Comparison of ENCODE assay signal across 13 cellular contexts in the genomic region with DNA sequence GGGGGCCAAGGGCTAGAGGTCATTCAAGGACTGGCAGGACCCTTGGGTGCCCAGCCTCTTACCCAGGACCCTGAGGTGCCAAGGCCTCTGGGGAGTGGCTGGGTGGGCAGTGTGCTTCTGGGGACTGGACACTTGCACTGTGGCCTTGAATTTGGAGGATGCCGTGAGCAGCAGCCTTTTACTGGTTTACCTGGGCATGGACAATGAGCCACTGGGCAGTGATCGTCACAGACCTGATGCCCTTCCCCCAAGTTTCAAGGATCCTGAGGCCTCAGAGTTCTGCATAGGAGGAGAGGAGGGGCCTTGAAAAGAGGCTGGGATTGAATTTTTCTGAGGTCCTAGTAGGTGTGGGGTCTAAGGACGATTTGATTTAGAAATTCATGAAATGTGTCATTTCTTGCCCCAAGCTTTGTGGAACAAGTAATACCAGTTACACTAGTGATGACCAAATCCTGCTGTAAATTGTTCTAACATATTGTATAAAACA.
DNase-seq lines count a peak whose midpoint lies in the region; ATAC-seq and TF ChIP-seq lines count a peak whose summit lies in the region.
"Had no signal": no experiment of that assay in that cellular context is flagged by ENCODE, and none has a peak within 500 bp of the region (broad histone marks: within the 10 kb centered on the region; RNA-seq: fewer than 3 reads in every experiment).

No MANE protein-coding gene starts in this region.

- H3K9me3 ChIP-seq in right atrium auricular region (no peaks in the 10 kb centered on the region), muscle layer of duodenum (ENCODE audit: control insufficient read depth in 1 of 2, low read length in 2 of 2) (no peaks in the 10 kb centered on the region)
- no peaks in the 10 kb centered on the region for H3K9me3 ChIP-seq in CD4-positive, alpha-beta memory T cell (ENCODE audit: control insufficient read depth in 1 of 2, low read length in 2 of 2)
- H3K9me3 ChIP-seq: tibial nerve had no signal

- POLR2A ChIA-PET in CD4-positive, alpha-beta memory T cell (lab: Charles Lee; ENCODE audit: partially characterized antibody) = no interaction called here

- CTCF ChIA-PET in CD4-positive, alpha-beta memory T cell (lab: Charles Lee; ENCODE audit: partially characterized antibody) = no interaction called here

- H3K27me3 ChIP-seq in right atrium auricular region = no peaks in the 10 kb centered on the region
- H3K27me3 ChIP-seq in muscle layer of duodenum (ENCODE audit: low read depth, low read length) = no peaks in the 10 kb centered on the region
- H3K27me3 ChIP-seq in CD4-positive, alpha-beta memory T cell (ENCODE audit: insufficient read depth, low read length) = no peaks in the 10 kb centered on the region
- H3K27me3 ChIP-seq: tibial nerve had no signal

- H3K4me1 Mint-ChIP-seq in CD4-positive, alpha-beta memory T cell = no peaks in the 10 kb centered on the region
- H3K4me1 Mint-ChIP-seq: T-helper 17 cell had no signal

- peaks cover 11 to 17% of the 10 kb centered on the region in 2 donors for H3K27me3 Mint-ChIP-seq in CD4-positive, alpha-beta memory T cell

- H3K36me3 ChIP-seq in right atrium auricular region = no peaks in the 10 kb centered on the region
- peaks cover 0 to 7% of the 10 kb centered on the region in 2 donors for H3K36me3 ChIP-seq in muscle layer of duodenum (ENCODE audit: control insufficient read depth in 1 of 2, insufficient read depth in 2 of 2, low read length in 2 of 2)
- no peaks in the 10 kb centered on the region for H3K36me3 ChIP-seq in CD4-positive, alpha-beta memory T cell (ENCODE audit: insufficient read depth, low read length)
- H3K36me3 ChIP-seq: tibial nerve had no signal

- no peak for ATAC-seq in HG02798 (IDR thresholded peaks at IDR 0.05; ENCODE audit: poor library complexity, unreplicated experiment)
- no peak for ATAC-seq in HG02973 (IDR thresholded peaks at IDR 0.05; ENCODE audit: unreplicated experiment)
- ATAC-seq: T-helper 17 cell had no signal

- DNase-seq in right atrium auricular region (ENCODE audit: low spot score) (no peak), cardiac septum (ENCODE audit: low spot score) (no peak), dermis blood vessel endothelial cell (peak; percentile 57), LoVo (ENCODE audit: low spot score) (no peak)
- DNase-seq in CD4-positive, alpha-beta memory T cell = no peak
- DNase-seq: activated T-cell treated with anti-CD3 and anti-CD28 coated beads, Interleukin-2, amount 50 U/mL, for 48 hours; AML-193; NCI-H2227 treated with DMSO at 0.1 percent for 48 hours; T-helper 17 cell had no signal

- peaks cover 0 to 59% of the 10 kb centered on the region in 2 donors for H3K4me1 ChIP-seq in right atrium auricular region
- H3K4me1 ChIP-seq in muscle layer of duodenum (ENCODE audit: control insufficient read depth in 1 of 2, insufficient read depth in 2 of 2, low read length in 2 of 2) = peaks cover 18 to 21% of the 10 kb centered on the region in 2 donors
- no peaks in the 10 kb centered on the region for H3K4me1 ChIP-seq in CD4-positive, alpha-beta memory T cell (ENCODE audit: insufficient read depth, low read length)

- no peak overlapping the region for H3K4me3 Mint-ChIP-seq in CD4-positive, alpha-beta memory T cell
- H3K4me3 Mint-ChIP-seq: T-helper 17 cell had no signal

- no peaks in the 10 kb centered on the region for H3K36me3 Mint-ChIP-seq in CD4-positive, alpha-beta memory T cell

- H3K27ac ChIP-seq in right atrium auricular region (peak overlapping the region; percentile 78 to 88), muscle layer of duodenum (ENCODE audit: low read length) (peak overlapping the region; percentile 87)
- H3K27ac ChIP-seq in CD4-positive, alpha-beta memory T cell (ENCODE audit: low read depth, low read length) = no peak overlapping the region

- no peak overlapping the region for H3K27ac Mint-ChIP-seq in CD4-positive, alpha-beta memory T cell
- H3K27ac Mint-ChIP-seq: T-helper 17 cell had no signal

- H3K4me3 ChIP-seq in right atrium auricular region = no peak overlapping the region
- peak overlapping the region in 1 of 2 donors; percentile 19 for H3K4me3 ChIP-seq in muscle layer of duodenum (ENCODE audit: low read depth in 1 of 2, low read length in 2 of 2)
- H3K4me3 ChIP-seq in CD4-positive, alpha-beta memory T cell (ENCODE audit: low read length in 2 of 2) = no peak overlapping the region

- intact Hi-C loops in cardiac septum (cut with DNase I) = loop anchor here (2.0 to 5.0 kb wide), 3 partner anchors 46 to 146 kb away; partner anchors contain the start of gene TPM1
- intact Hi-C loops in CD4-positive, alpha-beta memory T cell (cut with micrococcal nuclease) = no loop called here

- H3K9me3 Mint-ChIP-seq in CD4-positive, alpha-beta memory T cell = no peaks in the 10 kb centered on the region

- no peak for TF ChIP-seq CTCF in right atrium auricular region (IDR thresholded peaks at IDR 0.05)
